In genomic region chr2:241620419-241620769, GRCh38 we compare ENCODE assay signal across 9 cellular contexts. TPM values are rescaled to one million over a fixed set of nuclear protein-coding genes. Genes with fewer than 3 reads are reported as not detected.
DNase-seq lines count a peak whose midpoint lies in the region; ATAC-seq lines count a peak whose summit lies in the region.
"Had no signal": no experiment of that assay in that cellular context is flagged by ENCODE, and none has a peak within 500 bp of the region (broad histone marks: within the 10 kb centered on the region; RNA-seq: fewer than 3 reads in every experiment).

No MANE protein-coding gene starts in this region.

- ATAC-seq in esophagus mucosa (peak; percentile 80), GM18861 (IDR thresholded peaks at IDR 0.05; ENCODE audit: unreplicated experiment) (no peak), left lobe of liver (no peak)

- peak; percentile 33 to 48 for DNase-seq in activated CD4-positive, alpha-beta T cell treated with anti-CD3 and anti-CD28 coated beads for 24 hours (ENCODE audit: low read depth in 2 of 2)
- DNase-seq in activated CD4-positive, alpha-beta T cell treated with anti-CD3 and anti-CD28 coated beads for 1 hour = no peak
- DNase-seq in activated CD4-positive, alpha-beta T cell treated with anti-CD3 and anti-CD28 coated beads, Interleukin-2, amount 50 U/mL, for 4 hours = peak; percentile 37 to 49
- peak; percentile 78 for DNase-seq in stimulated activated CD8-positive, alpha-beta memory T cell treated with anti-CD3 and anti-CD28 coated beads, Interleukin-4, amount 100 ng/mL, for 48 hours
- no peak for DNase-seq in iPS-NIHi7 (ENCODE audit: extremely low spot score)
- no peak for DNase-seq in left lobe of liver (ENCODE audit: low spot score)
- DNase-seq: immature natural killer cell had no signal

RNA-seq across cellular contexts. Expression of gene THAP4, which starts 16.6 kb away (rescaled TPM):
- total RNA-seq in esophagus mucosa (38.9 TPM), left lobe of liver (29.1 TPM)

RNA-seq across cellular contexts. Expression of gene ATG4B, which starts 17.1 kb away (rescaled TPM):
- total RNA-seq in esophagus mucosa (38.3 TPM), left lobe of liver (41.5 TPM)

Comparison
In these comparisons a context has a peak if more than half of its experiments do, and no peak if none do; other contexts are left out.
1. DNase-seq: peak in activated CD4-positive, alpha-beta T cell treated with anti-CD3 and anti-CD28 coated beads for 24 hours (2 of 2), activated CD4-positive, alpha-beta T cell treated with anti-CD3 and anti-CD28 coated beads, Interleukin-2, amount 50 U/mL, for 4 hours (2 of 2) and stimulated activated CD8-positive, alpha-beta memory T cell treated with anti-CD3 and anti-CD28 coated beads, Interleukin-4, amount 100 ng/mL, for 48 hours (single experiment); none in activated CD4-positive, alpha-beta T cell treated with anti-CD3 and anti-CD28 coated beads for 1 hour (single experiment), iPS-NIHi7 (single experiment) and left lobe of liver (single experiment).